ENCODE assay signal across 7 cellular contexts in the genomic region with DNA sequence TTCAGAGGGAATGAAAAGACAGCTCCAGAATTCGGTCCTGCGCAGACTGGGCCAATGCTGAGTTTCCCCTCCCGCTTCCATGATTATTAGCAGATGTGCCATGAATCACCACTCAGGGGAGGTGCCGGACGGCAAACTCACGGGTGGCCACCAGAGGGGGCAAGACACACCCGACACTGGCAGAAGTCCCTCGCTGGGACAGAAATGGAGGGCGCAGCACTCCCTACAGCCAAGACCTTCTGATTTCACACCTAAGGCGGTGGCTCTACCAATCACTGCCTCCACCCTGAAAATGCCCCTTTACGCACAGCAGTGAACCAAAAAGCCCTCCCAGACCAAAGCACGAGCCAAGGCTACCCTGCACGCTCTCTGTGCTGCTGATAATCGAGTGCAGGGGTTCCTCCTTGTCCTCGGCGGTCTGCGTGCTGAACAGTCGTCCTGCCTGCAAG. TPM values are rescaled to one million over a fixed set of nuclear protein-coding genes. Genes with fewer than 3 reads are reported as not detected.
A peak's percentile ranks its signal among the peaks of the same experiment; 100 is the strongest.
DNase-seq lines count a peak whose midpoint lies in the region; ATAC-seq and TF ChIP-seq lines count a peak whose summit lies in the region.

No MANE protein-coding gene starts in this region.

- peaks cover 60% of the 10 kb centered on the region for H3K36me3 ChIP-seq in OCI-LY1 (ENCODE audit: insufficient read depth, low read length)

- no peaks in the 10 kb centered on the region for H3F3A ChIP-seq in OCI-LY1 (ENCODE audit: insufficient read depth, low read length)

- peaks cover 19% of the 10 kb centered on the region for H3K4me1 ChIP-seq in OCI-LY1 (ENCODE audit: insufficient read depth, low read length, severe bottlenecking)

- DNase-seq in HT1080 (ENCODE audit: low read depth) = peak; percentile 87
- DNase-seq in activated T-cell treated with anti-CD3 and anti-CD28 coated beads for 24 hours (ENCODE audit: low read depth) = peak; percentile 69
- DNase-seq in epidermal melanocyte (ENCODE audit: insufficient read length, low spot score) = peak; percentile 93
- peak; percentile 92 for DNase-seq in mucosa of gallbladder (ENCODE audit: low spot score)
- peak; percentile 64 to 74 for DNase-seq in stimulated activated CD8-positive, alpha-beta memory T cell treated with anti-CD3 and anti-CD28 coated beads, Interleukin-15, amount 100 ng/mL, for 48 hours (ENCODE audit: low read depth in 2 of 2)

- H3K27me3 ChIP-seq in OCI-LY1 (ENCODE audit: insufficient read depth, low read length) = no peaks in the 10 kb centered on the region

- H3K9me2 ChIP-seq in OCI-LY1 (ENCODE audit: low read depth, low read length) = no peaks in the 10 kb centered on the region

- peak; percentile 96 for TF ChIP-seq CTCF in OCI-LY1 (IDR thresholded peaks at IDR 0.05; ENCODE audit: low read length)

- H3K9me3 ChIP-seq in OCI-LY1 (ENCODE audit: low read length) = no peaks in the 10 kb centered on the region

- H3K4me2 ChIP-seq in OCI-LY1 (ENCODE audit: low read length) = peak overlapping the region; percentile 47

- H4K20me1 ChIP-seq in OCI-LY1 (ENCODE audit: insufficient read depth, low read length) = no peaks in the 10 kb centered on the region

- H3K27ac ChIP-seq in OCI-LY1 (ENCODE audit: low read depth, low read length, poor library complexity, severe bottlenecking) = peak overlapping the region; percentile 58

- peak; percentile 68 for ATAC-seq in GM18498 (IDR thresholded peaks at IDR 0.05; ENCODE audit: unreplicated experiment)

- peak overlapping the region; percentile 19; the same call in 1 of the 2 replicates for H3K9ac ChIP-seq in OCI-LY1 (ENCODE audit: low read length)

- H3K4me3 ChIP-seq in OCI-LY1 (ENCODE audit: low read depth, low read length, poor library complexity, severe bottlenecking) = peak overlapping the region; percentile 11

- H2AFZ ChIP-seq in OCI-LY1 (ENCODE audit: low read length) = no peak overlapping the region

- no peaks in the 10 kb centered on the region for H3K79me2 ChIP-seq in OCI-LY1 (ENCODE audit: insufficient read depth, low read length)

RNA-seq across cellular contexts. Expression of a gene that starts 26.8 kb away (rescaled TPM):
- 149 and 171 TPM in 2 replicates for total RNA-seq in HT1080 (2014; rRNA removed; shearing (Covaris generic))
- 134 and 144 TPM in 2 replicates for polyA plus RNA-seq in HT1080 (2015; cell fraction: cytosol; rRNA removed)
- 212 and 242 TPM in 2 replicates for polyA plus RNA-seq in HT1080 (2015; cell fraction: nucleus; rRNA removed)
- total RNA-seq in mucosa of gallbladder = 101 TPM

RNA-seq across cellular contexts. Expression of a gene that starts 36.0 kb away (rescaled TPM):
- 6.3 and 8.1 TPM in 2 replicates for total RNA-seq in HT1080 (2014; rRNA removed; shearing (Covaris generic))
- 4.3 and 4.4 TPM in 2 replicates for polyA plus RNA-seq in HT1080 (2015; cell fraction: cytosol; rRNA removed)
- 16.1 and 17.0 TPM in 2 replicates for polyA plus RNA-seq in HT1080 (2015; cell fraction: nucleus; rRNA removed)
- total RNA-seq in mucosa of gallbladder = 24.0 TPM

Comparison
In these comparisons a context has a peak if more than half of its experiments do, and no peak if none do; other contexts are left out.
1. Peak in every context shown above with its lines: DNase-seq, ATAC-seq, H3K4me3 ChIP-seq and H3K27ac ChIP-seq.